1 cellular context compared by ENCODE assay signal in the genomic region with DNA sequence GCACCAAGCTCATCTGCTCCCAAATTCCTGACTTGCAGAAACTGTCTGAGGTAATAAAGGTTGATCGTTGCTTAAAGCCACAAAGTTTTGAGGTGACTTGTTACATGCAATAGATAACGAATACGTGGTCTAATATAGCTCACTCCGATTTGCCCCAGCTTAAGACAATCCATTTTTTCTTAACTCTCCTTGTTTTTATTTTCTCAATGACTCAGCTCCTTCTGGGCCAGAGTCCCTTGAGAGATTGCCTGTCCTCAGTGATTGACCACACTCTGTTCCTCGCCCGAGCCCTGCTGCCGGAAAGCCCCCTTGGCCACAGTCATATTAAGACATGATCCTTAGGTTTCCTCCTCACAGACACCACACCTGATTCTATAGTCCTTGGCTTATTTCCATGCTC.
TF ChIP-seq lines count a peak whose summit lies in the region.

No MANE protein-coding gene starts in this region.

TF ChIP-seq in K562, 482 proteins besides CTCF, POLR2A, EP300 and RAD21 (continued from another document):
- TF ChIP-seq, protein P1, sequence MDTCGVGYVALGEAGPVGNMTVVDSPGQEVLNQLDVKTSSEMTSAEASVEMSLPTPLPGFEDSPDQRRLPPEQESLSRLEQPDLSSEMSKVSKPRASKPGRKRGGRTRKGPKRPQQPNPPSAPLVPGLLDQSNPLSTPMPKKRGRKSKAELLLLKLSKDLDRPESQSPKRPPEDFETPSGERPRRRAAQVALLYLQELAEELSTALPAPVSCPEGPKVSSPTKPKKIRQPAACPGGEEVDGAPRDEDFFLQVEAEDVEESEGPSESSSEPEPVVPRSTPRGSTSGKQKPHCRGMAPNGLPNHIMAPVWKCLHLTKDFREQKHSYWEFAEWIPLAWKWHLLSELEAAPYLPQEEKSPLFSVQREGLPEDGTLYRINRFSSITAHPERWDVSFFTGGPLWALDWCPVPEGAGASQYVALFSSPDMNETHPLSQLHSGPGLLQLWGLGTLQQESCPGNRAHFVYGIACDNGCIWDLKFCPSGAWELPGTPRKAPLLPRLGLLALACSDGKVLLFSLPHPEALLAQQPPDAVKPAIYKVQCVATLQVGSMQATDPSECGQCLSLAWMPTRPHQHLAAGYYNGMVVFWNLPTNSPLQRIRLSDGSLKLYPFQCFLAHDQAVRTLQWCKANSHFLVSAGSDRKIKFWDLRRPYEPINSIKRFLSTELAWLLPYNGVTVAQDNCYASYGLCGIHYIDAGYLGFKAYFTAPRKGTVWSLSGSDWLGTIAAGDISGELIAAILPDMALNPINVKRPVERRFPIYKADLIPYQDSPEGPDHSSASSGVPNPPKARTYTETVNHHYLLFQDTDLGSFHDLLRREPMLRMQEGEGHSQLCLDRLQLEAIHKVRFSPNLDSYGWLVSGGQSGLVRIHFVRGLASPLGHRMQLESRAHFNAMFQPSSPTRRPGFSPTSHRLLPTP (IDR thresholded peaks at IDR 0.05; ENCODE audit: borderline replicate concordance, extremely low read depth, insufficient read length) = no peak
- TF ChIP-seq HNRNPK (IDR thresholded peaks at IDR 0.05; ENCODE audit: low read depth, low read length, poor library complexity, severe bottlenecking) (no peak), ZNF354B (CRISPR knock-in tag; IDR thresholded peaks at IDR 0.05) (no peak), HCFC1 (IDR thresholded peaks at IDR 0.05; ENCODE audit: low read depth, low read length) (no peak), ZNF696 (CRISPR knock-in tag; conservative IDR thresholded peaks at IDR 0.05) (no peak), MAFK (IDR thresholded peaks at IDR 0.05; ENCODE audit: low read length) (peak; percentile 64; the same call in 1 of the 2 replicates), CBX8 (IDR thresholded peaks at IDR 0.05; ENCODE audit: borderline replicate concordance, extremely low read depth, low read depth, low read length, poor library complexity, severe bottlenecking) (no peak), MEF2D (tag; conservative IDR thresholded peaks at IDR 0.05; ENCODE audit: low read depth) (no peak), NCOR1 (IDR thresholded peaks at IDR 0.05) (no peak), TAF7 (tag; IDR thresholded peaks at IDR 0.05) (no peak), MTA3 (IDR thresholded peaks at IDR 0.05; ENCODE audit: borderline replicate concordance) (no peak), MTA2 (IDR thresholded peaks at IDR 0.05; ENCODE audit: low read depth) (no peak), NR4A1 (CRISPR knock-in tag; IDR thresholded peaks at IDR 0.05) (no peak), NR4A1 (tag; IDR thresholded peaks at IDR 0.05) (no peak), ETS2 (tag; IDR thresholded peaks at IDR 0.05; ENCODE audit: borderline replicate concordance, poor library complexity, severe bottlenecking) (no peak), PTTG1 (tag; IDR thresholded peaks at IDR 0.05; ENCODE audit: low read depth) (no peak), CHD1 (IDR thresholded peaks at IDR 0.05; ENCODE audit: low read length) (no peak), ZNF764 (CRISPR knock-in tag; IDR thresholded peaks at IDR 0.05; ENCODE audit: low read depth) (no peak), MAFF (IDR thresholded peaks at IDR 0.05; ENCODE audit: low read length) (peak; percentile 55), ZNF445 (CRISPR knock-in tag; IDR thresholded peaks at IDR 0.05; ENCODE audit: low read depth) (no peak), CBX3 (IDR thresholded peaks at IDR 0.05; ENCODE audit: borderline replicate concordance in 1 of 2, low read length in 2 of 2) (no peak), NFE2L1 (tag; IDR thresholded peaks at IDR 0.05; ENCODE audit: borderline replicate concordance, low read depth) (peak; percentile 52; the same call in 1 of the 2 replicates), ZNF778 (CRISPR knock-in tag; IDR thresholded peaks at IDR 0.05) (no peak), RCOR1 (IDR thresholded peaks at IDR 0.05; ENCODE audit: borderline replicate concordance in 1 of 2, low read depth in 2 of 2, low read length in 2 of 2) (peak in 1 of 2 experiments; percentile 32; a peak in 1 of 4 replicates), MBD2 (IDR thresholded peaks at IDR 0.05; ENCODE audit: borderline replicate concordance, low read depth) (no peak), SAFB (IDR thresholded peaks at IDR 0.05; ENCODE audit: borderline replicate concordance, low read depth, low read length) (no peak), BCL6 (CRISPR knock-in tag; IDR thresholded peaks at IDR 0.05) (no peak), FOXK2 (conservative IDR thresholded peaks at IDR 0.05 in 1 of 2, IDR thresholded peaks at IDR 0.05 in 1 of 2; ENCODE audit: low read depth in 2 of 2) (no peak), PHF21A (IDR thresholded peaks at IDR 0.05; ENCODE audit: borderline replicate concordance, low read depth) (no peak), PPARD (CRISPR knock-in tag; IDR thresholded peaks at IDR 0.05) (no peak), C11orf30 (IDR thresholded peaks at IDR 0.05; ENCODE audit: low read depth) (peak; percentile 87), SIN3B (IDR thresholded peaks at IDR 0.05; ENCODE audit: low read depth) (no peak)
- TF ChIP-seq, protein P2, sequence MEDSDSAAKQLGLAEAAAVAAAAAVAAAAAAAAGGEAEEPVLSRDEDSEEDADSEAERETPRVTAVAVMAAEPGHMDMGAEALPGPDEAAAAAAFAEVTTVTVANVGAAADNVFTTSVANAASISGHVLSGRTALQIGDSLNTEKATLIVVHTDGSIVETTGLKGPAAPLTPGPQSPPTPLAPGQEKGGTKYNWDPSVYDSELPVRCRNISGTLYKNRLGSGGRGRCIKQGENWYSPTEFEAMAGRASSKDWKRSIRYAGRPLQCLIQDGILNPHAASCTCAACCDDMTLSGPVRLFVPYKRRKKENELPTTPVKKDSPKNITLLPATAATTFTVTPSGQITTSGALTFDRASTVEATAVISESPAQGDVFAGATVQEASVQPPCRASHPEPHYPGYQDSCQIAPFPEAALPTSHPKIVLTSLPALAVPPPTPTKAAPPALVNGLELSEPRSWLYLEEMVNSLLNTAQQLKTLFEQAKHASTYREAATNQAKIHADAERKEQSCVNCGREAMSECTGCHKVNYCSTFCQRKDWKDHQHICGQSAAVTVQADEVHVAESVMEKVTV (CRISPR knock-in tag; IDR thresholded peaks at IDR 0.05) = no peak
- TF ChIP-seq, protein P3, sequence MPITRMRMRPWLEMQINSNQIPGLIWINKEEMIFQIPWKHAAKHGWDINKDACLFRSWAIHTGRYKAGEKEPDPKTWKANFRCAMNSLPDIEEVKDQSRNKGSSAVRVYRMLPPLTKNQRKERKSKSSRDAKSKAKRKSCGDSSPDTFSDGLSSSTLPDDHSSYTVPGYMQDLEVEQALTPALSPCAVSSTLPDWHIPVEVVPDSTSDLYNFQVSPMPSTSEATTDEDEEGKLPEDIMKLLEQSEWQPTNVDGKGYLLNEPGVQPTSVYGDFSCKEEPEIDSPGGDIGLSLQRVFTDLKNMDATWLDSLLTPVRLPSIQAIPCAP (CRISPR knock-in tag; IDR thresholded peaks at IDR 0.05; ENCODE audit: borderline replicate concordance) = no peak
- TF ChIP-seq, protein P4, sequence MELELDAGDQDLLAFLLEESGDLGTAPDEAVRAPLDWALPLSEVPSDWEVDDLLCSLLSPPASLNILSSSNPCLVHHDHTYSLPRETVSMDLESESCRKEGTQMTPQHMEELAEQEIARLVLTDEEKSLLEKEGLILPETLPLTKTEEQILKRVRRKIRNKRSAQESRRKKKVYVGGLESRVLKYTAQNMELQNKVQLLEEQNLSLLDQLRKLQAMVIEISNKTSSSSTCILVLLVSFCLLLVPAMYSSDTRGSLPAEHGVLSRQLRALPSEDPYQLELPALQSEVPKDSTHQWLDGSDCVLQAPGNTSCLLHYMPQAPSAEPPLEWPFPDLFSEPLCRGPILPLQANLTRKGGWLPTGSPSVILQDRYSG (tag; conservative IDR thresholded peaks at IDR 0.05; ENCODE audit: low read depth) = no peak
- TF ChIP-seq, protein P5, sequence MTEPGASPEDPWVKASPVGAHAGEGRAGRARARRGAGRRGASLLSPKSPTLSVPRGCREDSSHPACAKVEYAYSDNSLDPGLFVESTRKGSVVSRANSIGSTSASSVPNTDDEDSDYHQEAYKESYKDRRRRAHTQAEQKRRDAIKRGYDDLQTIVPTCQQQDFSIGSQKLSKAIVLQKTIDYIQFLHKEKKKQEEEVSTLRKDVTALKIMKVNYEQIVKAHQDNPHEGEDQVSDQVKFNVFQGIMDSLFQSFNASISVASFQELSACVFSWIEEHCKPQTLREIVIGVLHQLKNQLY (CRISPR knock-in tag; conservative IDR thresholded peaks at IDR 0.05) = no peak
- TF ChIP-seq, protein P6, sequence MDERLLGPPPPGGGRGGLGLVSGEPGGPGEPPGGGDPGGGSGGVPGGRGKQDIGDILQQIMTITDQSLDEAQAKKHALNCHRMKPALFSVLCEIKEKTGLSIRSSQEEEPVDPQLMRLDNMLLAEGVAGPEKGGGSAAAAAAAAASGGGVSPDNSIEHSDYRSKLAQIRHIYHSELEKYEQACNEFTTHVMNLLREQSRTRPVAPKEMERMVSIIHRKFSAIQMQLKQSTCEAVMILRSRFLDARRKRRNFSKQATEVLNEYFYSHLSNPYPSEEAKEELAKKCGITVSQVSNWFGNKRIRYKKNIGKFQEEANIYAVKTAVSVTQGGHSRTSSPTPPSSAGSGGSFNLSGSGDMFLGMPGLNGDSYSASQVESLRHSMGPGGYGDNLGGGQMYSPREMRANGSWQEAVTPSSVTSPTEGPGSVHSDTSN (CRISPR knock-in tag; IDR thresholded peaks at IDR 0.05; ENCODE audit: low read depth) = no peak
- TF ChIP-seq, protein P6 (tag; conservative IDR thresholded peaks at IDR 0.05; ENCODE audit: low read depth) = 0 out of 2 replicates have a peak, but pooled peaks have one; percentile 29
- TF ChIP-seq, protein P7, sequence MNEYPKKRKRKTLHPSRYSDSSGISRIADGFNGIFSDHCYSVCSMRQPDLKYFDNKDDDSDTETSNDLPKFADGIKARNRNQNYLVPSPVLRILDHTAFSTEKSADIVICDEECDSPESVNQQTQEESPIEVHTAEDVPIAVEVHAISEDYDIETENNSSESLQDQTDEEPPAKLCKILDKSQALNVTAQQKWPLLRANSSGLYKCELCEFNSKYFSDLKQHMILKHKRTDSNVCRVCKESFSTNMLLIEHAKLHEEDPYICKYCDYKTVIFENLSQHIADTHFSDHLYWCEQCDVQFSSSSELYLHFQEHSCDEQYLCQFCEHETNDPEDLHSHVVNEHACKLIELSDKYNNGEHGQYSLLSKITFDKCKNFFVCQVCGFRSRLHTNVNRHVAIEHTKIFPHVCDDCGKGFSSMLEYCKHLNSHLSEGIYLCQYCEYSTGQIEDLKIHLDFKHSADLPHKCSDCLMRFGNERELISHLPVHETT (CRISPR knock-in tag; conservative IDR thresholded peaks at IDR 0.05 in 1 of 2, IDR thresholded peaks at IDR 0.05 in 1 of 2) = no peak
- TF ChIP-seq, protein P8, sequence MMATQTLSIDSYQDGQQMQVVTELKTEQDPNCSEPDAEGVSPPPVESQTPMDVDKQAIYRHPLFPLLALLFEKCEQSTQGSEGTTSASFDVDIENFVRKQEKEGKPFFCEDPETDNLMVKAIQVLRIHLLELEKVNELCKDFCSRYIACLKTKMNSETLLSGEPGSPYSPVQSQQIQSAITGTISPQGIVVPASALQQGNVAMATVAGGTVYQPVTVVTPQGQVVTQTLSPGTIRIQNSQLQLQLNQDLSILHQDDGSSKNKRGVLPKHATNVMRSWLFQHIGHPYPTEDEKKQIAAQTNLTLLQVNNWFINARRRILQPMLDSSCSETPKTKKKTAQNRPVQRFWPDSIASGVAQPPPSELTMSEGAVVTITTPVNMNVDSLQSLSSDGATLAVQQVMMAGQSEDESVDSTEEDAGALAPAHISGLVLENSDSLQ (IDR thresholded peaks at IDR 0.05) = 0 out of 2 replicates have a peak, but pooled peaks have one; percentile 20
